ENCODE assay signal across 1 cellular context in the genomic region with DNA sequence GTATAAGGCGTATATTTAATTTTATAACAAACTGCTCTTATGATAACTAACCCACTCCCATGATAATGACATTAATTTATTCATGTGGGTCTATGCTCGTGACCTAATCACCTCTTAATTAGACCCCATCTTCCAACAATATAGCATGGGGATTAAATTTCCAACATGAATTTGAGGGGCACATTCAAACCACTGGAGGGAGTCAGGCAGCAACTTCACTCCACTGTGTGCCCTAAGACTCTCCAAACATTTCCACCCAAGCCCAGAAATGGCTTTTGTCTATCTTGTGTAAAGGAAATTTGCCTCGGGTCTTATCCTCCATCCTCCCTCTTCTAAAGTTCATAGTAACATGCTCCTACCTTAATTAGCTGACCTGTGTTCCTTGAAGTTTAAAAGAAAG.
TF ChIP-seq lines count a peak whose summit lies in the region.

No MANE protein-coding gene starts in this region.

TF ChIP-seq in H1, 55 proteins besides CTCF, POLR2A, EP300 and RAD21 (continued from another document):
- TF ChIP-seq CEBPB (IDR thresholded peaks at IDR 0.05; ENCODE audit: low read depth, low read length) = no peak
